Comparison of ENCODE assay signal across 8 cellular contexts in genomic region chr7:24981544-24981951, GRCh38. TPM values are rescaled to one million over a fixed set of nuclear protein-coding genes. Genes with fewer than 3 reads are reported as not detected.
DNase-seq lines count a peak whose midpoint lies in the region; ATAC-seq and TF ChIP-seq lines count a peak whose summit lies in the region.

No MANE protein-coding gene starts in this region.

- no CpG with 5 or more reads among the region's 33 CpGs for WGBS in trophoblast cell (ENCODE audit: extremely low coverage, insufficient coverage, insufficient read length)

- no peak overlapping the region for H2BK12ac ChIP-seq in trophoblast cell (ENCODE audit: low read length)

- peak overlapping the region; percentile 90 for H3K4me2 ChIP-seq in trophoblast cell (ENCODE audit: low read length)

- no peak overlapping the region for H3K14ac ChIP-seq in trophoblast cell (ENCODE audit: low read length)

- no peak overlapping the region for H3K4ac ChIP-seq in trophoblast cell (ENCODE audit: low read depth, low read length)

- TF ChIP-seq CTCF in RWPE2 (IDR thresholded peaks at IDR 0.05; ENCODE audit: poor library complexity, severe bottlenecking) (no peak), left ventricle myocardium inferior (IDR thresholded peaks at IDR 0.05; ENCODE audit: borderline replicate concordance) (no peak), vagina (IDR thresholded peaks at IDR 0.05) (no peak)

- H3K79me1 ChIP-seq in trophoblast cell (ENCODE audit: low read length): peaks cover 11% of the 10 kb centered on the region

- no peak overlapping the region for H2BK5ac ChIP-seq in trophoblast cell (ENCODE audit: low read depth, low read length, poor library complexity)

- H3K18ac ChIP-seq in trophoblast cell (ENCODE audit: low read length): no peak overlapping the region

- H3K4me1 ChIP-seq in RWPE2 (ENCODE audit: insufficient read depth, poor library complexity, severe bottlenecking) (peaks cover 8% of the 10 kb centered on the region), adipocyte (ENCODE audit: control insufficient read depth, insufficient read depth, low read length) (peaks cover 14% of the 10 kb centered on the region), left ventricle myocardium inferior (peaks cover 32% of the 10 kb centered on the region), trophoblast cell (ENCODE audit: control insufficient read depth in 1 of 2, insufficient read depth in 2 of 2, low read length in 2 of 2) (peaks cover 8 to 15% of the 10 kb centered on the region in 2 experiments), vagina (peaks cover 23% of the 10 kb centered on the region)

- H3K23ac ChIP-seq in trophoblast cell (ENCODE audit: low read length): no peak overlapping the region

- peaks cover 4% of the 10 kb centered on the region for H3K79me2 ChIP-seq in trophoblast cell (ENCODE audit: control insufficient read depth, insufficient read depth, low read length, poor library complexity)

- H3K9ac ChIP-seq in adipocyte (ENCODE audit: low read length): peak overlapping the region; percentile 94
- H3K9ac ChIP-seq in trophoblast cell (ENCODE audit: low read length): no peak overlapping the region

- peak overlapping the region; percentile 4 for H4K8ac ChIP-seq in trophoblast cell (ENCODE audit: low read depth, low read length)

- H4K12ac ChIP-seq in trophoblast cell (ENCODE audit: low read depth, low read length): no peak overlapping the region

- intact Hi-C loops in left ventricle myocardium inferior (cut with micrococcal nuclease): loop anchor here (5.0 kb wide), 1 partner anchor 159 kb away; no protein-coding TSS in a partner anchor
- intact Hi-C loops in vagina (cut with DNase I): no loop called here

- no peak overlapping the region for H2BK120ac ChIP-seq in trophoblast cell (ENCODE audit: insufficient read depth, low read length, poor library complexity)

- TF ChIP-seq POLR2A in vagina (IDR thresholded peaks at IDR 0.05): no peak

- DNase-seq in Ammon's horn (ENCODE audit: low spot score): peak; percentile 84
- DNase-seq in RWPE2 (ENCODE audit: low spot score): peak; percentile 66
- peak; percentile 78 for DNase-seq in adipocyte (ENCODE audit: low read depth)
- peak; percentile 55 for DNase-seq in left ventricle myocardium inferior
- DNase-seq in trophoblast cell: peak; percentile 31 to 46
- no peak for DNase-seq in vagina (ENCODE audit: extremely low spot score in 2 of 2)
- no peak for DNase-seq in SIG-M5 (lab: John Stamatoyannopoulos, UW)

- H3K36me3 ChIP-seq in RWPE2 (ENCODE audit: low read depth): no peaks in the 10 kb centered on the region; the same call in 1 of the 2 replicates
- H3K36me3 ChIP-seq in adipocyte (ENCODE audit: control insufficient read depth, insufficient read depth, low read length, severe bottlenecking): no peaks in the 10 kb centered on the region
- H3K36me3 ChIP-seq in left ventricle myocardium inferior: no peaks in the 10 kb centered on the region
- no peaks in the 10 kb centered on the region for H3K36me3 ChIP-seq in trophoblast cell (ENCODE audit: control insufficient read depth in 1 of 2, insufficient read depth in 2 of 2, low read length in 2 of 2)
- H3K36me3 ChIP-seq in vagina: no peaks in the 10 kb centered on the region

- ATAC-seq in GM21528 (IDR thresholded peaks at IDR 0.05; ENCODE audit: low FRiP score, unreplicated experiment): peak; percentile 23
- ATAC-seq in RWPE2 (ENCODE audit: low read depth): peak; percentile 15

- peak overlapping the region; percentile 72 for H3K27ac ChIP-seq in RWPE2 (ENCODE audit: poor library complexity, severe bottlenecking)
- peak overlapping the region; percentile 93 for H3K27ac ChIP-seq in left ventricle myocardium inferior (replicated peaks)
- no peak overlapping the region for H3K27ac ChIP-seq in trophoblast cell (ENCODE audit: low read depth, low read length)
- peak overlapping the region; percentile 97 for H3K27ac ChIP-seq in vagina

- no peak overlapping the region for H2AFZ ChIP-seq in trophoblast cell (ENCODE audit: insufficient read depth, low read length, poor library complexity)

- H3K9me3 ChIP-seq in RWPE2 (ENCODE audit: severe bottlenecking) (no peaks in the 10 kb centered on the region), adipocyte (ENCODE audit: control insufficient read depth, low read length) (no peaks in the 10 kb centered on the region), left ventricle myocardium inferior (replicated peaks) (no peaks in the 10 kb centered on the region), trophoblast cell (ENCODE audit: insufficient read depth, low read depth, low read length) (no peaks in the 10 kb centered on the region), vagina (no peaks in the 10 kb centered on the region)

- no peaks in the 10 kb centered on the region for H3K27me3 ChIP-seq in RWPE2 (ENCODE audit: insufficient read depth, poor library complexity, severe bottlenecking)
- H3K27me3 ChIP-seq in adipocyte (replicated peaks; ENCODE audit: control insufficient read depth, insufficient read depth, low read length): no peaks in the 10 kb centered on the region
- H3K27me3 ChIP-seq in left ventricle myocardium inferior (ENCODE audit: low read depth): no peaks in the 10 kb centered on the region
- peaks cover 6% of the 10 kb centered on the region for H3K27me3 ChIP-seq in trophoblast cell (ENCODE audit: insufficient read depth, low read length)
- no peaks in the 10 kb centered on the region for H3K27me3 ChIP-seq in vagina

- no peak overlapping the region for H2AK5ac ChIP-seq in trophoblast cell (ENCODE audit: low read length)

- H3K4me3 ChIP-seq in RWPE2 (ENCODE audit: severe bottlenecking): peak overlapping the region; percentile 83
- peak overlapping the region; percentile 95 for H3K4me3 ChIP-seq in adipocyte (ENCODE audit: low read length)
- H3K4me3 ChIP-seq in left ventricle myocardium inferior: peak overlapping the region; percentile 86
- H3K4me3 ChIP-seq in trophoblast cell (ENCODE audit: low read depth, low read length): peak overlapping the region; percentile 55
- peak overlapping the region; percentile 59 to 89 for H3K4me3 ChIP-seq in vagina

- H4K91ac ChIP-seq in trophoblast cell (ENCODE audit: low read depth, low read length): no peak overlapping the region

RNA-seq across cellular contexts. Expression of gene OSBPL3, which starts 1.6 kb away (rescaled TPM):
- total RNA-seq in left ventricle myocardium inferior: 4.3 TPM
- polyA plus RNA-seq in trophoblast cell (2013): 6.8 and 8.0 TPM in 2 replicates
- 59.2 TPM for total RNA-seq in vagina

Comparison
In these comparisons a context has a peak if more than half of its experiments do, and no peak if none do; other contexts are left out.
1. DNase-seq: peak in Ammon's horn (single experiment), RWPE2 (single experiment), adipocyte (single experiment), left ventricle myocardium inferior (single experiment) and trophoblast cell (2 of 2); none in vagina (0 of 2) and SIG-M5 (single experiment).
2. RNA of gene OSBPL3, which starts 1.6 kb away (total RNA-seq): 59.2 TPM in vagina (single experiment); 4.3 TPM in left ventricle myocardium inferior (single experiment); every median in the first group is over 10 times any median in the second.
3. Peak in every context shown above with its lines, with median percentiles within 50 percentile points of each other: H3K4me3 ChIP-seq.